7 cellular contexts compared by ENCODE assay signal in genomic region chr3:70982700-70983140, GRCh38.
DNase-seq lines count a peak whose midpoint lies in the region; ATAC-seq and TF ChIP-seq lines count a peak whose summit lies in the region.

No MANE protein-coding gene starts in this region.

- POLR2A ChIA-PET in activated CD4-positive, alpha-beta memory T cell treated with anti-CD3 and anti-CD28 coated beads, Interleukin-2, amount 10 ng/mL, durations not matched to agents 7 days and 5 days (lab: Charles Lee) = interaction anchor here (0.9 to 2.6 kb wide), 3 partner anchors 16 to 602 kb away, joined by 3 to 9 read pairs (median 4); no protein-coding TSS in a partner anchor
- POLR2A ChIA-PET in naive thymus-derived CD4-positive, alpha-beta T cell (lab: Charles Lee) = interaction anchor here (0.5 to 0.8 kb wide), 2 partner anchors 135 to 786 kb away, joined by 3 to 7 read pairs; no protein-coding TSS in a partner anchor

- H2AFZ ChIP-seq in fibroblast of lung (ENCODE audit: low read length) = no peak overlapping the region

- H3K27me3 ChIP-seq in fibroblast of lung (ENCODE audit: control insufficient read depth, insufficient read depth, low read length) = no peaks in the 10 kb centered on the region
- H3K27me3 ChIP-seq in naive thymus-derived CD4-positive, alpha-beta T cell (ENCODE audit: control insufficient read depth in 2 of 2, insufficient read depth in 2 of 2, low read length in 2 of 2) = no peaks in the 10 kb centered on the region

- TF ChIP-seq CTCF in fibroblast of lung (conservative IDR thresholded peaks at IDR 0.05 in 1 of 2, IDR thresholded peaks at IDR 0.05 in 1 of 2; ENCODE audit: low read depth in 1 of 2, low read length in 2 of 2) = no peak

- H3K9me3 ChIP-seq in fibroblast of lung (ENCODE audit: control insufficient read depth, insufficient read depth, low read depth, low read length) = no peaks in the 10 kb centered on the region
- H3K9me3 ChIP-seq in naive thymus-derived CD4-positive, alpha-beta T cell (ENCODE audit: control insufficient read depth in 2 of 3, low read length in 3 of 3) = no peaks in the 10 kb centered on the region

- H4K20me1 ChIP-seq in fibroblast of lung (ENCODE audit: control insufficient read depth, extremely low read depth, insufficient read depth, low read length) = no peaks in the 10 kb centered on the region

- CTCF ChIA-PET in activated CD4-positive, alpha-beta memory T cell treated with anti-CD3 and anti-CD28 coated beads, Interleukin-2, amount 10 ng/mL, durations not matched to agents 7 days and 5 days (lab: Charles Lee) = no interaction called here
- CTCF ChIA-PET in naive thymus-derived CD4-positive, alpha-beta T cell (lab: Charles Lee) = no interaction called here

- peak overlapping the region; percentile 84 for H3K27ac Mint-ChIP-seq in activated CD4-positive, alpha-beta memory T cell treated with anti-CD3 and anti-CD28 coated beads, Interleukin-2, amount 10 ng/mL, durations not matched to agents 7 days and 5 days
- peak overlapping the region; percentile 69 to 95 (median 91) for H3K27ac Mint-ChIP-seq in naive thymus-derived CD4-positive, alpha-beta T cell

- peak overlapping the region; percentile 47 for H3K9ac ChIP-seq in fibroblast of lung (ENCODE audit: insufficient read depth, low read length)

- H3K27me3 Mint-ChIP-seq in activated CD4-positive, alpha-beta memory T cell treated with anti-CD3 and anti-CD28 coated beads, Interleukin-2, amount 10 ng/mL, durations not matched to agents 7 days and 5 days = no peaks in the 10 kb centered on the region
- H3K27me3 Mint-ChIP-seq in naive thymus-derived CD4-positive, alpha-beta T cell = no peaks in the 10 kb centered on the region

- no peak overlapping the region for H3K4me3 Mint-ChIP-seq in activated CD4-positive, alpha-beta memory T cell treated with anti-CD3 and anti-CD28 coated beads, Interleukin-2, amount 10 ng/mL, durations not matched to agents 7 days and 5 days
- peak overlapping the region in 8 of 10 donors; percentile 11 to 75 (median 46) for H3K4me3 Mint-ChIP-seq in naive thymus-derived CD4-positive, alpha-beta T cell

- peak overlapping the region; percentile 87 for H3K4me2 ChIP-seq in fibroblast of lung (ENCODE audit: extremely low read depth, insufficient read depth, low read length)

- H3K36me3 ChIP-seq in fibroblast of lung (ENCODE audit: control insufficient read depth, insufficient read depth, low read length) = peaks cover 6% of the 10 kb centered on the region
- peaks cover 20 to 56% (median 38%) of the 10 kb centered on the region in 3 experiments for H3K36me3 ChIP-seq in naive thymus-derived CD4-positive, alpha-beta T cell (ENCODE audit: control insufficient read depth in 2 of 3, insufficient read depth in 3 of 3, low read length in 3 of 3)

- peak overlapping the region in 2 of 4 experiments; percentile 2 to 21 for H3K4me3 ChIP-seq in fibroblast of lung (replicated peaks in 1 of 4; ENCODE audit: control extremely low read depth in 1 of 4, insufficient read depth in 1 of 4, low read depth in 3 of 4, low read length in 4 of 4)
- no peak overlapping the region for H3K4me3 ChIP-seq in naive thymus-derived CD4-positive, alpha-beta T cell (ENCODE audit: low read length)

- peaks cover 27% of the 10 kb centered on the region for H3K4me1 ChIP-seq in fibroblast of lung (ENCODE audit: control insufficient read depth, extremely low read depth, insufficient read depth, low read length)
- H3K4me1 ChIP-seq in naive thymus-derived CD4-positive, alpha-beta T cell (ENCODE audit: control insufficient read depth in 2 of 2, insufficient read depth in 2 of 2, low read length in 2 of 2) = peaks cover 0 to 41% of the 10 kb centered on the region in 2 donors

- H3K36me3 Mint-ChIP-seq in activated CD4-positive, alpha-beta memory T cell treated with anti-CD3 and anti-CD28 coated beads, Interleukin-2, amount 10 ng/mL, durations not matched to agents 7 days and 5 days (ENCODE audit: low read depth) = peaks cover 83% of the 10 kb centered on the region
- H3K36me3 Mint-ChIP-seq in naive thymus-derived CD4-positive, alpha-beta T cell = peaks cover 24 to 80% (median 67%) of the 10 kb centered on the region in 5 donors

- H3K4me1 Mint-ChIP-seq in activated CD4-positive, alpha-beta memory T cell treated with anti-CD3 and anti-CD28 coated beads, Interleukin-2, amount 10 ng/mL, durations not matched to agents 7 days and 5 days = peaks cover 52% of the 10 kb centered on the region
- peaks cover 33 to 85% (median 80%) of the 10 kb centered on the region in 7 donors for H3K4me1 Mint-ChIP-seq in naive thymus-derived CD4-positive, alpha-beta T cell

- DNase-seq in activated CD4-positive, alpha-beta memory T cell treated with anti-CD3 and anti-CD28 coated beads, Interleukin-2, amount 10 ng/mL, durations not matched to agents 7 days and 5 days = peak; percentile 20
- DNase-seq in fibroblast of lung (ENCODE audit: low read depth in 2 of 2) (peak; percentile 86 to 93), NCI-H1694 (lab: John Stamatoyannopoulos, UW) (no peak)
- peak in 2 of 9 donors; percentile 20 to 30 for DNase-seq in naive thymus-derived CD4-positive, alpha-beta T cell

- ATAC-seq in GM18868 (IDR thresholded peaks at IDR 0.05; ENCODE audit: unreplicated experiment) = peak; percentile 81
- peak; percentile 66 for ATAC-seq in HG03097 (IDR thresholded peaks at IDR 0.05; ENCODE audit: low FRiP score, unreplicated experiment)
- peak; percentile 31 for ATAC-seq in naive thymus-derived CD4-positive, alpha-beta T cell
- no peak for ATAC-seq in HG02852 (IDR thresholded peaks at IDR 0.05; ENCODE audit: unreplicated experiment)

- peaks cover 31% of the 10 kb centered on the region for H3K79me2 ChIP-seq in fibroblast of lung (ENCODE audit: control insufficient read depth, insufficient read depth, low read length)

- intact Hi-C loops in naive thymus-derived CD4-positive, alpha-beta T cell (cut with micrococcal nuclease) = loop anchor here (1.0 kb wide), 1 partner anchor 8 kb away; no protein-coding TSS in a partner anchor

- H3K9me3 Mint-ChIP-seq in activated CD4-positive, alpha-beta memory T cell treated with anti-CD3 and anti-CD28 coated beads, Interleukin-2, amount 10 ng/mL, durations not matched to agents 7 days and 5 days = no peaks in the 10 kb centered on the region
- no peaks in the 10 kb centered on the region for H3K9me3 Mint-ChIP-seq in naive thymus-derived CD4-positive, alpha-beta T cell

- peak overlapping the region; percentile 83 for H3K27ac ChIP-seq in fibroblast of lung (ENCODE audit: insufficient read depth, low read length)
- peak overlapping the region; percentile 23 for H3K27ac ChIP-seq in naive thymus-derived CD4-positive, alpha-beta T cell (ENCODE audit: low read depth, low read length)
